15 cellular contexts compared by ENCODE assay signal in genomic region chr14:104335176-104335575, GRCh38.
"Had no signal": no experiment of that assay in that cellular context is flagged by ENCODE, and none has a peak within 500 bp of the region (broad histone marks: within the 10 kb centered on the region; RNA-seq: fewer than 3 reads in every experiment).

No MANE protein-coding gene starts in this region.

- H3K27me3 Mint-ChIP-seq: stimulated activated memory B cell treated with anti-CD40 and anti-IgM and Interleukin-4, amounts not matched to agents 10 μg/mL and 1 μg/mL and 100 μg/mL, for 72 hours; stimulated activated naive CD8-positive, alpha-beta T cell treated with anti-CD3 and anti-CD28 coated beads, Interleukin-15, Interleukin-2, amounts not matched to agents 100 ng/mL and 50 ng/mL, for 24 hours had no signal

- DNase-seq: foreskin melanocyte; hippocampal formation; left colon; left ventricle myocardium superior; mesenchymal stem cell; naive B cell; spleen; stimulated activated CD4-positive, alpha-beta T cell treated with anti-CD3 and anti-CD28 coated beads, Interleukin-15, amount 100 ng/mL, for 24 hours; stimulated activated CD4-positive, alpha-beta T cell treated with anti-CD3 and anti-CD28 coated beads, Interleukin-1b, Interleukin-23, amount 100 ng/mL, for 48 hours; stimulated activated CD4-positive, alpha-beta T cell treated with anti-CD3 and anti-CD28 coated beads, Interleukin-4, amount 100 ng/mL, for 24 hours; upper lobe of right lung had no signal

- H3K4me1 Mint-ChIP-seq: naive B cell; stimulated activated memory B cell treated with anti-CD40 and anti-IgM and Interleukin-4, amounts not matched to agents 10 μg/mL and 1 μg/mL and 100 μg/mL, for 72 hours had no signal

- H3K36me3 Mint-ChIP-seq: stimulated activated memory B cell treated with anti-CD40 and anti-IgM and Interleukin-4, amounts not matched to agents 10 μg/mL and 1 μg/mL and 100 μg/mL, for 72 hours had no signal

- H3K27ac Mint-ChIP-seq: naive B cell; nephron; stimulated activated memory B cell treated with anti-CD40 and anti-IgM and Interleukin-4, amounts not matched to agents 10 μg/mL and 1 μg/mL and 100 μg/mL, for 72 hours; stimulated activated naive CD8-positive, alpha-beta T cell treated with anti-CD3 and anti-CD28 coated beads, Interleukin-15, Interleukin-2, amounts not matched to agents 100 ng/mL and 50 ng/mL, for 24 hours had no signal

- ATAC-seq: left colon; left ventricle myocardium superior; psoas muscle; stimulated activated memory B cell treated with anti-CD40 and anti-IgM and Interleukin-4, amounts not matched to agents 10 μg/mL and 1 μg/mL and 100 μg/mL, for 72 hours had no signal

- H3K4me3 Mint-ChIP-seq: nephron; stimulated activated memory B cell treated with anti-CD40 and anti-IgM and Interleukin-4, amounts not matched to agents 10 μg/mL and 1 μg/mL and 100 μg/mL, for 72 hours; stimulated activated naive CD8-positive, alpha-beta T cell treated with anti-CD3 and anti-CD28 coated beads, Interleukin-15, Interleukin-2, amounts not matched to agents 100 ng/mL and 50 ng/mL, for 24 hours had no signal
